In genomic region chr2:72062336-72062735, GRCh38 we compare ENCODE assay signal across 31 cellular contexts.
"Had no signal": no experiment of that assay in that cellular context is flagged by ENCODE, and none has a peak within 500 bp of the region (broad histone marks: within the 10 kb centered on the region; RNA-seq: fewer than 3 reads in every experiment).

No MANE protein-coding gene starts in this region.

- H3K4me3 ChIP-seq: left lung, lower lobe of right lung, neural progenitor cell, prostate gland, stomach, suprapubic skin, thoracic aorta, tibial artery, upper lobe of right lung had no signal

- H3K36me3 Mint-ChIP-seq: immature natural killer cell; naive B cell; natural killer cell; neural progenitor cell; stimulated activated naive B cell treated with anti-CD40 and anti-IgM and Interleukin-4, amounts not matched to agents 10 μg/mL and 1 μg/mL and 100 μg/mL, for 72 hours had no signal

- H3K9me3 ChIP-seq: left lung, lower lobe of right lung, neutrophil, prostate gland, stomach, suprapubic skin, thoracic aorta, tibial artery, upper lobe of right lung had no signal

- H3K27ac ChIP-seq: left lung, lower lobe of right lung, neural progenitor cell, neutrophil, prostate gland, stomach, suprapubic skin, thoracic aorta, tibial artery, upper lobe of right lung had no signal

- H3K4me1 ChIP-seq: left lung, lower lobe of right lung, neural progenitor cell, prostate gland, stomach, suprapubic skin, tibial artery, upper lobe of right lung had no signal

- H3K27me3 ChIP-seq: left lung, neural progenitor cell, neutrophil, suprapubic skin, tibial artery, upper lobe of right lung had no signal

- H3K4me2 ChIP-seq: neural progenitor cell had no signal

- ATAC-seq: left colon; left lung; lower lobe of right lung; natural killer cell; right cardiac atrium; sciatic nerve; stimulated activated naive B cell treated with anti-CD40 and anti-IgM and Interleukin-4, amounts not matched to agents 10 μg/mL and 1 μg/mL and 100 μg/mL, for 72 hours; stimulated activated naive CD8-positive, alpha-beta T cell treated with anti-CD3 and anti-CD28 coated beads, Interleukin-15, Interleukin-2, amounts not matched to agents 100 U/mL and 50 U/mL, for 24 hours; upper lobe of right lung had no signal

- FAIRE-seq: islet of Langerhans, kidney, small intestine, urothelium cell line had no signal

- DNase-seq: hypothalamus; immature natural killer cell; kidney; left colon; left lung; lower lobe of right lung; mammary epithelial cell; mesenchymal stem cell; naive B cell; natural killer cell; nephron progenitor cell; occipital lobe; retina; right cardiac atrium; small intestine; stimulated activated CD4-positive, alpha-beta T cell treated with anti-CD3 and anti-CD28 coated beads, Interleukin-1b, Interleukin-23, amount 100 ng/mL, for 48 hours; stimulated activated CD4-positive, alpha-beta T cell treated with anti-CD3 and anti-CD28 coated beads, Interleukin-4, amount 100 ng/mL, for 1 hour; stimulated activated naive B cell treated with anti-CD40 and anti-IgM and Interleukin-4, amounts not matched to agents 10 μg/mL and 1 μg/mL and 100 μg/mL, for 72 hours; stimulated activated naive CD8-positive, alpha-beta T cell treated with anti-CD3 and anti-CD28 coated beads, Interleukin-15, Interleukin-2, amounts not matched to agents 100 U/mL and 50 U/mL, for 24 hours; stomach; tibial artery; trophoblast cell; upper lobe of right lung had no signal

- H2AFZ ChIP-seq: neural progenitor cell had no signal

- H3K4me1 Mint-ChIP-seq: immature natural killer cell; naive B cell; natural killer cell; nephron progenitor cell; neural progenitor cell; stimulated activated naive B cell treated with anti-CD40 and anti-IgM and Interleukin-4, amounts not matched to agents 10 μg/mL and 1 μg/mL and 100 μg/mL, for 72 hours had no signal

- H3K9ac ChIP-seq: neural progenitor cell had no signal

- H3K4me3 Mint-ChIP-seq: immature natural killer cell; naive B cell; natural killer cell; nephron progenitor cell; neural progenitor cell; stimulated activated naive B cell treated with anti-CD40 and anti-IgM and Interleukin-4, amounts not matched to agents 10 μg/mL and 1 μg/mL and 100 μg/mL, for 72 hours had no signal

- H3K36me3 ChIP-seq: left lung, lower lobe of right lung, neural progenitor cell, neutrophil, prostate gland, stomach, suprapubic skin, thoracic aorta, tibial artery, upper lobe of right lung had no signal

- H3K27ac Mint-ChIP-seq: immature natural killer cell; natural killer cell; nephron progenitor cell; neural progenitor cell; stimulated activated naive B cell treated with anti-CD40 and anti-IgM and Interleukin-4, amounts not matched to agents 10 μg/mL and 1 μg/mL and 100 μg/mL, for 72 hours had no signal
